8 cellular contexts compared by ENCODE assay signal in the genomic region with DNA sequence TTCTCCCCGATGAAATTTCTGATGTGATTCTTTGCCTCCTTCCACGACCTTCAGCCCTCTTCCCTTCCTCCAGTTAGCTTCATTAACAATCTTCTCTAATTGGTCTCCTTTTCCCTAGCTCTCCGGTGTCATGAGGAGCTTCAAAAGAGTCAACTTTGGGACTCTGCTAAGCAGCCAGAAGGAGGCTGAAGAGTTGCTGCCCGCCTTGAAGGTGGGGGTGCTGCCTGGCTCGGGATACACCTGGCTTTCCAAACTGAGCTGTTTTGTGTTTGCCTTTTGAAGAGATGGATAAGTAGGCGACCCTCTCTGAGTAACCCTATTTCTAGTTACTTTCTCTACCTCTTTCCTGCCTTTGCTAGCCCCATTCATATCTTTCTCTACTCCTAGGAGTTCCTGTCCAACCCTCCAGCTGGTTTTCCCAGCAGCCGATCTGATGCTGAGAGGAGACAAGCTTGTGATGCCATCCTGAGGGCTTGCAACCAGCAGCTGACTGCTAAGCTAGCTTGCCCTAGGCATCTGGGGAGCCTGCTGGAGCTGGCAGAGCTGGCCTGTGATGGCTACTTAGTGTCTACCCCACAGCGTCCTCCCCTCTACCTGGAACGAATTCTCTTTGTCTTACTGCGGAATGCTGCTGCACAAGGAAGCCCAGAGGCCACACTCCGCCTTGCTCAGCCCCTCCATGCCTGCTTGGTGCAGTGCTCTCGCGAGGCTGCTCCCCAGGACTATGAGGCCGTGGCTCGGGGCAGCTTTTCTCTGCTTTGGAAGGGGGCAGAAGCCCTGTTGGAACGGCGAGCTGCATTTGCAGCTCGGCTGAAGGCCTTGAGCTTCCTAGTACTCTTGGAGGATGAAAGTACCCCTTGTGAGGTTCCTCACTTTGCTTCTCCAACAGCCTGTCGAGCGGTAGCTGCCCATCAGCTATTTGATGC. TPM values are rescaled to one million over a fixed set of nuclear protein-coding genes. Genes with fewer than 3 reads are reported as not detected.
DNase-seq lines count a peak whose midpoint lies in the region; ATAC-seq and TF ChIP-seq lines count a peak whose summit lies in the region.

No MANE protein-coding gene starts in this region.

- ATAC-seq in GM23338 (peak; percentile 33), upper lobe of right lung (no peak), GM18868 (IDR thresholded peaks at IDR 0.05; ENCODE audit: unreplicated experiment) (no peak)

- H3K9me3 ChIP-seq in upper lobe of right lung, result no peaks in the 10 kb centered on the region

- H3K36me3 ChIP-seq in GM23338 (ENCODE audit: insufficient read depth) (0 out of 2 replicates have a peak, but pooled peaks cover 4% of the 10 kb centered on the region), upper lobe of right lung (no peaks in the 10 kb centered on the region)

- intact Hi-C loops in activated T-helper 2 cell treated with anti-CD3 and anti-CD28 coated beads, Interferon-gamma antibody, Interleukin-2, Interleukin-4, amounts not matched to agents 10 μg/mL and 5 μg/mL and 100 μg/mL, durations not matched to agents 14 hours and 24 hours and 36 hours (cut with micrococcal nuclease), result loop anchor here (1.0 to 2.0 kb wide), 6 partner anchors 17 to 60 kb away; partner anchors contain the start of genes AAAS, MYG1 and PFDN5
- intact Hi-C loops in upper lobe of right lung (cut with DNase I), result no loop called here

- H3K4me3 ChIP-seq in GM23338 (peak overlapping the region; percentile 96), upper lobe of right lung (peak overlapping the region; percentile 65)

- H3K36me3 Mint-ChIP-seq in GM23338 (ENCODE audit: low read depth), result peaks cover 38% of the 10 kb centered on the region
- peaks cover 37% of the 10 kb centered on the region for H3K36me3 Mint-ChIP-seq in activated T-helper 2 cell treated with anti-CD3 and anti-CD28 coated beads, Interferon-gamma antibody, Interleukin-2, Interleukin-4, amounts not matched to agents 10 μg/mL and 5 μg/mL and 100 μg/mL, durations not matched to agents 14 hours and 24 hours and 36 hours (ENCODE audit: low read depth)

- peak overlapping the region; percentile 97 for H3K4me2 ChIP-seq in GM23338

- peaks cover 21% of the 10 kb centered on the region; the same call in 1 of the 2 replicates for H3K79me2 ChIP-seq in GM23338 (replicated peaks; ENCODE audit: insufficient read depth)

- peaks cover 12% of the 10 kb centered on the region for H3K4me1 ChIP-seq in GM23338 (ENCODE audit: insufficient read depth)
- H3K4me1 ChIP-seq in upper lobe of right lung, result peaks cover 3% of the 10 kb centered on the region

- H3F3A ChIP-seq in GM23338 (replicated peaks; ENCODE audit: low read depth), result 0 out of 2 replicates have a peak, but pooled peaks cover 9% of the 10 kb centered on the region

- H3K27ac ChIP-seq in GM23338 (ENCODE audit: low read depth) (no peak overlapping the region), upper lobe of right lung (no peak overlapping the region)

- peak; percentile 13 for DNase-seq in A172 (ENCODE audit: low spot score)
- DNase-seq in GM23338 (ENCODE audit: low spot score), result peak; percentile 24
- no peak for DNase-seq in activated T-helper 2 cell treated with anti-CD3 and anti-CD28 coated beads, Interferon-gamma antibody, Interleukin-2, Interleukin-4, amounts not matched to agents 10 μg/mL and 5 μg/mL and 100 μg/mL, durations not matched to agents 14 hours and 24 hours and 36 hours (ENCODE audit: low spot score)
- peak; percentile 20 for DNase-seq in left kidney (ENCODE audit: low read depth, low spot score)
- no peak for DNase-seq in upper lobe of right lung
- DNase-seq in NCI-H2227 (lab: John Stamatoyannopoulos, UW; ENCODE audit: unreplicated experiment), result no peak
- no peak for DNase-seq in NCI-H2196 treated with DMSO at 0.1 percent for 48 hours (lab: John Stamatoyannopoulos, UW; ENCODE audit: unreplicated experiment)

- no peaks in the 10 kb centered on the region; the same call in 2 of the 3 replicates for H3K9me3 Mint-ChIP-seq in GM23338
- H3K9me3 Mint-ChIP-seq in activated T-helper 2 cell treated with anti-CD3 and anti-CD28 coated beads, Interferon-gamma antibody, Interleukin-2, Interleukin-4, amounts not matched to agents 10 μg/mL and 5 μg/mL and 100 μg/mL, durations not matched to agents 14 hours and 24 hours and 36 hours, result no peaks in the 10 kb centered on the region

- H3K4me1 Mint-ChIP-seq in GM23338, result peaks cover 29% of the 10 kb centered on the region
- H3K4me1 Mint-ChIP-seq in activated T-helper 2 cell treated with anti-CD3 and anti-CD28 coated beads, Interferon-gamma antibody, Interleukin-2, Interleukin-4, amounts not matched to agents 10 μg/mL and 5 μg/mL and 100 μg/mL, durations not matched to agents 14 hours and 24 hours and 36 hours (ENCODE audit: low read depth), result peaks cover 34% of the 10 kb centered on the region

- no peaks in the 10 kb centered on the region for H3K9me2 ChIP-seq in GM23338 (ENCODE audit: insufficient read depth)

- H3K27me3 ChIP-seq in GM23338 (ENCODE audit: insufficient read depth) (no peaks in the 10 kb centered on the region), upper lobe of right lung (no peaks in the 10 kb centered on the region)

- peak overlapping the region; percentile 96 for H3K4me3 Mint-ChIP-seq in GM23338
- peak overlapping the region; percentile 92 for H3K4me3 Mint-ChIP-seq in activated T-helper 2 cell treated with anti-CD3 and anti-CD28 coated beads, Interferon-gamma antibody, Interleukin-2, Interleukin-4, amounts not matched to agents 10 μg/mL and 5 μg/mL and 100 μg/mL, durations not matched to agents 14 hours and 24 hours and 36 hours (ENCODE audit: low read depth)

- peak overlapping the region; percentile 98; the same call in 1 of the 2 replicates for H2AFZ ChIP-seq in GM23338

- H3K27ac Mint-ChIP-seq in GM23338, result peak overlapping the region; percentile 81
- H3K27ac Mint-ChIP-seq in activated T-helper 2 cell treated with anti-CD3 and anti-CD28 coated beads, Interferon-gamma antibody, Interleukin-2, Interleukin-4, amounts not matched to agents 10 μg/mL and 5 μg/mL and 100 μg/mL, durations not matched to agents 14 hours and 24 hours and 36 hours, result peak overlapping the region; percentile 91

- H3K27me3 Mint-ChIP-seq in GM23338 (ENCODE audit: insufficient read depth, low read depth, poor library complexity), result peaks cover 23% of the 10 kb centered on the region
- H3K27me3 Mint-ChIP-seq in activated T-helper 2 cell treated with anti-CD3 and anti-CD28 coated beads, Interferon-gamma antibody, Interleukin-2, Interleukin-4, amounts not matched to agents 10 μg/mL and 5 μg/mL and 100 μg/mL, durations not matched to agents 14 hours and 24 hours and 36 hours (ENCODE audit: low read depth), result no peaks in the 10 kb centered on the region

- TF ChIP-seq CTCF in GM23338 (conservative IDR thresholded peaks at IDR 0.05; ENCODE audit: low read depth in 2 of 2) (no peak), upper lobe of right lung (IDR thresholded peaks at IDR 0.05) (no peak)

- peaks cover 11% of the 10 kb centered on the region; the same call in 1 of the 2 replicates for H4K20me1 ChIP-seq in GM23338 (replicated peaks; ENCODE audit: insufficient read depth)

TF ChIP-seq in GM23338, 12 proteins besides CTCF, POLR2A, EP300 and RAD21 (continues in another document):
- TF ChIP-seq EZH2phosphoT487 (IDR thresholded peaks at IDR 0.05; ENCODE audit: unreplicated experiment), result no peak
- no peak for TF ChIP-seq ZNF331 (CRISPR knock-in tag; IDR thresholded peaks at IDR 0.05; ENCODE audit: low read depth)

RNA-seq across cellular contexts. Expression of gene ESPL1, which starts 0.8 kb away (rescaled TPM):
- 19.1 and 29.4 TPM in 2 replicates for total RNA-seq in A172 (2014; rRNA removed; shearing (Covaris generic))
- 39.6 and 56.5 TPM in 2 replicates for total RNA-seq in GM23338 (2014; rRNA removed; shearing (Covaris generic))
- polyA plus RNA-seq in GM23338 (2016; fragmentation: Nextera tagmentation; extraction: Ambion mirVana), result 12.7 and 13.2 TPM in 2 replicates
- total RNA-seq in activated T-helper 2 cell treated with anti-CD3 and anti-CD28 coated beads, Interferon-gamma antibody, Interleukin-2, Interleukin-4, amounts not matched to agents 10 μg/mL and 5 μg/mL and 100 μg/mL, durations not matched to agents 14 hours and 24 hours and 36 hours, result 72.6 and 75.3 TPM in 2 replicates
- total RNA-seq in upper lobe of right lung, result 0.35 TPM

RNA-seq across cellular contexts. Expression of gene PFDN5, which starts 26.4 kb away (rescaled TPM):
- total RNA-seq in A172 (2014; rRNA removed; shearing (Covaris generic)), result 407 and 456 TPM in 2 replicates
- 199 and 225 TPM in 2 replicates for total RNA-seq in GM23338 (2014; rRNA removed; shearing (Covaris generic))
- polyA plus RNA-seq in GM23338 (2016; fragmentation: Nextera tagmentation; extraction: Ambion mirVana), result 567 and 586 TPM in 2 replicates
- 321 and 326 TPM in 2 replicates for total RNA-seq in activated T-helper 2 cell treated with anti-CD3 and anti-CD28 coated beads, Interferon-gamma antibody, Interleukin-2, Interleukin-4, amounts not matched to agents 10 μg/mL and 5 μg/mL and 100 μg/mL, durations not matched to agents 14 hours and 24 hours and 36 hours
- 424 TPM for total RNA-seq in upper lobe of right lung

RNA-seq across cellular contexts. Expression of gene MYG1, which starts 30.6 kb away (rescaled TPM):
- total RNA-seq in A172 (2014; rRNA removed; shearing (Covaris generic)), result 65.1 and 74.0 TPM in 2 replicates
- 65.0 and 66.5 TPM in 2 replicates for total RNA-seq in GM23338 (2014; rRNA removed; shearing (Covaris generic))
- 94.2 and 100.0 TPM in 2 replicates for polyA plus RNA-seq in GM23338 (2016; fragmentation: Nextera tagmentation; extraction: Ambion mirVana)
- total RNA-seq in activated T-helper 2 cell treated with anti-CD3 and anti-CD28 coated beads, Interferon-gamma antibody, Interleukin-2, Interleukin-4, amounts not matched to agents 10 μg/mL and 5 μg/mL and 100 μg/mL, durations not matched to agents 14 hours and 24 hours and 36 hours, result 87.2 and 99.0 TPM in 2 replicates
- 41.9 TPM for total RNA-seq in upper lobe of right lung

RNA-seq across cellular contexts. Expression of gene RARG, which starts 36.9 kb away (rescaled TPM):
- 19.2 and 25.0 TPM in 2 replicates for total RNA-seq in A172 (2014; rRNA removed; shearing (Covaris generic))
- 39.3 and 50.2 TPM in 2 replicates for total RNA-seq in GM23338 (2014; rRNA removed; shearing (Covaris generic))
- polyA plus RNA-seq in GM23338 (2016; fragmentation: Nextera tagmentation; extraction: Ambion mirVana), result 16.4 and 18.5 TPM in 2 replicates
- total RNA-seq in activated T-helper 2 cell treated with anti-CD3 and anti-CD28 coated beads, Interferon-gamma antibody, Interleukin-2, Interleukin-4, amounts not matched to agents 10 μg/mL and 5 μg/mL and 100 μg/mL, durations not matched to agents 14 hours and 24 hours and 36 hours, result 38.5 and 40.1 TPM in 2 replicates
- 23.8 TPM for total RNA-seq in upper lobe of right lung

RNA-seq across cellular contexts. Expression of gene AAAS, which starts 52.5 kb away (rescaled TPM):
- total RNA-seq in A172 (2014; rRNA removed; shearing (Covaris generic)), result 48.4 and 62.9 TPM in 2 replicates
- total RNA-seq in GM23338 (2014; rRNA removed; shearing (Covaris generic)), result 77.7 and 81.7 TPM in 2 replicates
- polyA plus RNA-seq in GM23338 (2016; fragmentation: Nextera tagmentation; extraction: Ambion mirVana), result 36.7 and 40.4 TPM in 2 replicates
- 83.7 and 85.4 TPM in 2 replicates for total RNA-seq in activated T-helper 2 cell treated with anti-CD3 and anti-CD28 coated beads, Interferon-gamma antibody, Interleukin-2, Interleukin-4, amounts not matched to agents 10 μg/mL and 5 μg/mL and 100 μg/mL, durations not matched to agents 14 hours and 24 hours and 36 hours
- total RNA-seq in upper lobe of right lung, result 43.2 TPM

Comparison
In these comparisons a context has a peak if more than half of its experiments do, and no peak if none do; other contexts are left out.
1. DNase-seq: peak in A172 (single experiment), GM23338 (single experiment) and left kidney (single experiment); none in activated T-helper 2 cell treated with anti-CD3 and anti-CD28 coated beads, Interferon-gamma antibody, Interleukin-2, Interleukin-4, amounts not matched to agents 10 μg/mL and 5 μg/mL and 100 μg/mL, durations not matched to agents 14 hours and 24 hours and 36 hours (single experiment), upper lobe of right lung (single experiment), NCI-H2227 (single experiment) and NCI-H2196 treated with DMSO at 0.1 percent for 48 hours (single experiment).
2. RNA of gene ESPL1, which starts 0.8 kb away (total RNA-seq): 72.6 to 75.3 TPM in activated T-helper 2 cell treated with anti-CD3 and anti-CD28 coated beads, Interferon-gamma antibody, Interleukin-2, Interleukin-4, amounts not matched to agents 10 μg/mL and 5 μg/mL and 100 μg/mL, durations not matched to agents 14 hours and 24 hours and 36 hours, 39.6 to 56.5 TPM in GM23338 and 19.1 to 29.4 TPM in A172; 0.35 TPM in upper lobe of right lung (single experiment); every median in the first group is over 10 times any median in the second.